7 cellular contexts compared by ENCODE assay signal in genomic region chr11:18775492-18776292, GRCh38. TPM values are rescaled to one million over a fixed set of nuclear protein-coding genes. Genes with fewer than 3 reads are reported as not detected.
A peak's percentile ranks its signal among the peaks of the same experiment; 100 is the strongest.
DNase-seq lines count a peak whose midpoint lies in the region; ATAC-seq, FAIRE-seq and TF ChIP-seq lines count a peak whose summit lies in the region.

No MANE protein-coding gene starts in this region.

- no peaks in the 10 kb centered on the region for H3K9me3 ChIP-seq in keratinocyte (ENCODE audit: control insufficient read depth, low read depth, low read length)

- no peaks in the 10 kb centered on the region for H3K9me1 ChIP-seq in keratinocyte (ENCODE audit: control insufficient read depth, extremely low read depth, insufficient read depth, low read length)

- no peak overlapping the region for H3K4me3 ChIP-seq in GM06990 (replicated peaks; ENCODE audit: low read depth, low read length)
- no peak overlapping the region for H3K4me3 ChIP-seq in astrocyte of the cerebellum (ENCODE audit: low read depth, low read length)
- H3K4me3 ChIP-seq in keratinocyte (ENCODE audit: control insufficient read depth in 2 of 3, extremely low read depth in 1 of 3, insufficient read depth in 2 of 3, low read depth in 1 of 3, low read length in 3 of 3) = no peak overlapping the region

- H3K9ac ChIP-seq in keratinocyte (ENCODE audit: control insufficient read depth, extremely low read depth, insufficient read depth, low read length) = no peak overlapping the region

- H3K4me1 ChIP-seq in keratinocyte (ENCODE audit: control insufficient read depth, extremely low read depth, insufficient read depth, low read length) = no peaks in the 10 kb centered on the region

- H3K27me3 ChIP-seq in GM06990 (replicated peaks; ENCODE audit: control insufficient read depth, insufficient read depth, low read length) (no peaks in the 10 kb centered on the region), keratinocyte (ENCODE audit: control insufficient read depth, extremely low read depth, insufficient read depth, low read length) (peaks cover 6% of the 10 kb centered on the region)

- no peaks in the 10 kb centered on the region for H3K79me2 ChIP-seq in keratinocyte (ENCODE audit: control insufficient read depth, insufficient read depth, low read length)

- no peak for DNase-seq in GM06990 (ENCODE audit: extremely low read depth, insufficient read length)
- peak; percentile 53 for DNase-seq in HT1080 (ENCODE audit: low read depth)
- DNase-seq in SKM-1 treated with dmso at 0.1 percent for 144 hours (lab: John Stamatoyannopoulos, UW; ENCODE audit: unreplicated experiment) = peak; percentile 45
- DNase-seq in astrocyte of the cerebellum (ENCODE audit: low read depth) = no peak
- DNase-seq in keratinocyte (ENCODE audit: low read depth, low spot score) = no peak
- peak; percentile 44 for DNase-seq in stimulated activated CD8-positive, alpha-beta memory T cell treated with anti-CD3 and anti-CD28 coated beads, Interleukin-15, amount 100 ng/mL, for 24 hours (ENCODE audit: low read depth)

- H3K27ac ChIP-seq in keratinocyte (ENCODE audit: control insufficient read depth, insufficient read depth, low read length) = no peak overlapping the region

- peak; percentile 81 for FAIRE-seq in keratinocyte (lab: Jason Lieb, UNC)

- H3K36me3 ChIP-seq in GM06990 (ENCODE audit: control insufficient read depth, insufficient read depth, low read length) (no peaks in the 10 kb centered on the region), keratinocyte (ENCODE audit: control insufficient read depth in 2 of 2, extremely low read depth in 1 of 2, insufficient read depth in 2 of 2, low read length in 2 of 2) (no peaks in the 10 kb centered on the region)

- TF ChIP-seq CTCF in GM06990 (IDR thresholded peaks at IDR 0.05; ENCODE audit: insufficient read depth, low read length, poor library complexity, severe bottlenecking) (peak; percentile 93), astrocyte of the cerebellum (IDR thresholded peaks at IDR 0.05; ENCODE audit: low read depth, low read length, missing control alignments) (peak; percentile 50), keratinocyte (optimal IDR thresholded peaks at IDR 0.05 in 1 of 3, IDR thresholded peaks at IDR 0.05 in 1 of 3, conservative IDR thresholded peaks at IDR 0.05 in 1 of 3; ENCODE audit: extremely low read depth in 1 of 3, insufficient read depth in 2 of 3, low read length in 3 of 3) (peak; percentile 95 to 96 (median 95))

- in situ Hi-C loops in astrocyte of the cerebellum (cut with HindIII; ENCODE audit: low sequenced_read_pairs) = no loop called here

- dilution Hi-C loops in keratinocyte (cut with MboI; ENCODE audit: extremely low pct_ligation_motif_present, low sequenced_read_pairs) = no loop called here

- H2AFZ ChIP-seq in keratinocyte (ENCODE audit: control insufficient read depth, low read length) = no peak overlapping the region

- H3K4me2 ChIP-seq in keratinocyte (ENCODE audit: control insufficient read depth, extremely low read depth, insufficient read depth, low read depth, low read length) = no peak overlapping the region

- ATAC-seq in GM21515 (IDR thresholded peaks at IDR 0.05; ENCODE audit: unreplicated experiment) = peak; percentile 84

- no peaks in the 10 kb centered on the region for H4K20me1 ChIP-seq in keratinocyte (ENCODE audit: control insufficient read depth, extremely low read depth, insufficient read depth, low read length)

RNA-seq across cellular contexts. Expression of gene PTPN5, which starts 15.9 kb away (rescaled TPM):
- not detected in 2 replicates for total RNA-seq in HT1080 (2014; rRNA removed; shearing (Covaris generic))
- polyA plus RNA-seq in HT1080 (2015; cell fraction: cytosol; rRNA removed) = not detected in 2 replicates
- 0.16 TPM in 1 of 2 replicates, not detected in the other for polyA plus RNA-seq in HT1080 (2015; cell fraction: nucleus; rRNA removed)
- not detected in 3 replicates for polyA plus RNA-seq in keratinocyte
- polyA plus RNA-seq in keratinocyte (2011; ENCODE audit: low read depth) = not detected
- not detected in 2 replicates for polyA plus RNA-seq in keratinocyte (2011; cell fraction: cytosol; rRNA removed)
- not detected in 2 replicates for polyA plus RNA-seq in keratinocyte (2011; cell fraction: nucleus; rRNA removed)
- polyA plus RNA-seq in keratinocyte (2012; ENCODE audit: low replicate concordance) = 0.24 TPM in 1 of 2 replicates, not detected in the other
- polyA minus RNA-seq in keratinocyte = not detected in 3 replicates
- not detected for polyA minus RNA-seq in keratinocyte (2011; cell fraction: cytosol; rRNA and poly(A)+ RNA removed)
- not detected in 2 replicates for polyA minus RNA-seq in keratinocyte (2011; cell fraction: nucleus; rRNA and poly(A)+ RNA removed)

RNA-seq across cellular contexts. Expression of gene IGSF22, which starts 49.7 kb away (rescaled TPM):
- total RNA-seq in HT1080 (2014; rRNA removed; shearing (Covaris generic)) = not detected in 2 replicates
- polyA plus RNA-seq in HT1080 (2015; cell fraction: cytosol; rRNA removed) = not detected in 2 replicates
- not detected in 2 replicates for polyA plus RNA-seq in HT1080 (2015; cell fraction: nucleus; rRNA removed)
- 0.01 to 0.05 TPM (median 0.03 TPM) in 3 replicates for polyA plus RNA-seq in keratinocyte
- 1.3 TPM for polyA plus RNA-seq in keratinocyte (2011; ENCODE audit: low read depth)
- polyA plus RNA-seq in keratinocyte (2011; cell fraction: cytosol; rRNA removed) = 0.09 TPM in 2 replicates
- polyA plus RNA-seq in keratinocyte (2011; cell fraction: nucleus; rRNA removed) = 0.05 TPM in 1 of 2 replicates, not detected in the other
- 0.03 and 3.5 TPM in 2 replicates for polyA plus RNA-seq in keratinocyte (2012; ENCODE audit: low replicate concordance)
- not detected in 3 replicates for polyA minus RNA-seq in keratinocyte
- not detected for polyA minus RNA-seq in keratinocyte (2011; cell fraction: cytosol; rRNA and poly(A)+ RNA removed)
- polyA minus RNA-seq in keratinocyte (2011; cell fraction: nucleus; rRNA and poly(A)+ RNA removed) = 0.11 TPM in 1 of 2 replicates, not detected in the other

Comparison
In these comparisons a context has a peak if more than half of its experiments do, and no peak if none do; other contexts are left out.
1. DNase-seq: peak in HT1080 (single experiment), SKM-1 treated with dmso at 0.1 percent for 144 hours (single experiment) and stimulated activated CD8-positive, alpha-beta memory T cell treated with anti-CD3 and anti-CD28 coated beads, Interleukin-15, amount 100 ng/mL, for 24 hours (single experiment); none in GM06990 (single experiment), astrocyte of the cerebellum (single experiment) and keratinocyte (single experiment).
2. Peak in every context shown above with its lines, with median percentiles within 50 percentile points of each other: CTCF ChIP-seq.